Comparison of ENCODE assay signal across 9 cellular contexts in genomic region chr10:119657725-119658124, GRCh38. TPM values are rescaled to one million over a fixed set of nuclear protein-coding genes. Genes with fewer than 3 reads are reported as not detected.
DNase-seq lines count a peak whose midpoint lies in the region; ATAC-seq, FAIRE-seq and TF ChIP-seq lines count a peak whose summit lies in the region.
"Had no signal": no experiment of that assay in that cellular context is flagged by ENCODE, and none has a peak within 500 bp of the region (broad histone marks: within the 10 kb centered on the region; RNA-seq: fewer than 3 reads in every experiment).

No MANE protein-coding gene starts in this region.

- FAIRE-seq in RCC 7860 (lab: Jason Lieb, UNC): no peak

- peaks cover 15% of the 10 kb centered on the region; the same call in 1 of the 2 replicates for H4K20me1 ChIP-seq in PC-9 (ENCODE audit: insufficient read depth)

- DNase-seq in PC-9 (no peak), coronary artery (ENCODE audit: low spot score) (no peak), medulla oblongata (ENCODE audit: extremely low spot score) (peak; percentile 84), thoracic aorta (ENCODE audit: low spot score) (no peak), RCC 7860 (ENCODE audit: low spot score) (no peak)
- DNase-seq: NCI-H1105 treated with DMSO at 0.1 percent for 48 hours had no signal

- POLR2A ChIA-PET in PC-9 (lab: Charles Lee; ENCODE audit: unreplicated experiment): no interaction called here

- H3K27ac ChIP-seq in PC-9 (peak overlapping the region; percentile 76), coronary artery (peak overlapping the region; percentile 95 to 99), thoracic aorta (peak overlapping the region; percentile 68 to 99)

- H3K9me3 ChIP-seq in PC-9 (ENCODE audit: insufficient read depth, low read depth): no peaks in the 10 kb centered on the region
- no peaks in the 10 kb centered on the region for H3K9me3 ChIP-seq in thoracic aorta
- H3K9me3 ChIP-seq: Peyer's patch had no signal

- H3K4me2 ChIP-seq in PC-9: peak overlapping the region; percentile 90

- intact Hi-C loops in PC-9 (cut with micrococcal nuclease; ENCODE audit: unreplicated experiment): loop anchor here (1.0 to 10.0 kb wide), 4 partner anchors 10 to 453 kb away; partner anchors contain the start of gene GRK5

- CTCF ChIA-PET in PC-9 (lab: Charles Lee): no interaction called here

- H3K27me3 ChIP-seq in PC-9 (ENCODE audit: insufficient read depth, low read depth): no peaks in the 10 kb centered on the region
- no peaks in the 10 kb centered on the region for H3K27me3 ChIP-seq in thoracic aorta (replicated peaks; ENCODE audit: insufficient read depth)
- H3K27me3 ChIP-seq: Peyer's patch had no signal

- peaks cover 33% of the 10 kb centered on the region for H3F3A ChIP-seq in PC-9 (ENCODE audit: insufficient read depth, low read depth)

- H2AFZ ChIP-seq in PC-9: no peak overlapping the region

- BruUV-seq in PC-9 (replicated peaks; lab: Mats Ljungman, UMichigan): no TSS peak

- 0 out of 2 replicates have a peak overlapping the region, but pooled peaks have one; percentile 11 for H3K4me3 ChIP-seq in PC-9
- H3K4me3 ChIP-seq in coronary artery: peak overlapping the region; percentile 62
- H3K4me3 ChIP-seq in thoracic aorta: no peak overlapping the region
- H3K4me3 ChIP-seq: Peyer's patch had no signal

- peaks cover 100% of the 10 kb centered on the region for H3K79me2 ChIP-seq in PC-9 (ENCODE audit: low read depth)

- ATAC-seq in thoracic aorta (ENCODE audit: insufficient number of reproducible peaks, low FRiP score, low read depth) (no peak), HG03025 (IDR thresholded peaks at IDR 0.05; ENCODE audit: low FRiP score, unreplicated experiment) (no peak), HG03432 (IDR thresholded peaks at IDR 0.05; ENCODE audit: unreplicated experiment) (no peak)

- TF ChIP-seq CTCF in PC-9 (conservative IDR thresholded peaks at IDR 0.05): no peak
- TF ChIP-seq CTCF in coronary artery (IDR thresholded peaks at IDR 0.05): no peak
- no peak for TF ChIP-seq CTCF in thoracic aorta (IDR thresholded peaks at IDR 0.05)

- peaks cover 92% of the 10 kb centered on the region for H3K4me1 ChIP-seq in PC-9 (replicated peaks; ENCODE audit: insufficient read depth)
- H3K4me1 ChIP-seq in thoracic aorta (ENCODE audit: control insufficient read depth in 1 of 2, low read depth in 2 of 2): peaks cover 52 to 86% of the 10 kb centered on the region in 2 donors

- H3K36me3 ChIP-seq in PC-9 (ENCODE audit: low read depth) (no peaks in the 10 kb centered on the region), thoracic aorta (no peaks in the 10 kb centered on the region)
- H3K36me3 ChIP-seq: Peyer's patch had no signal

- no peaks in the 10 kb centered on the region for H3K9me2 ChIP-seq in PC-9 (ENCODE audit: insufficient read depth)

RNA-seq across cellular contexts. Expression of gene BAG3, which starts 6.5 kb away (rescaled TPM):
- total RNA-seq in PC-9 (2021) (62.7 and 75.7 TPM in 2 replicates), thoracic aorta (10 to 100 TPM; 48.9 to 87.6 TPM)
